ENCODE assay signal across 9 cellular contexts in the genomic region with DNA sequence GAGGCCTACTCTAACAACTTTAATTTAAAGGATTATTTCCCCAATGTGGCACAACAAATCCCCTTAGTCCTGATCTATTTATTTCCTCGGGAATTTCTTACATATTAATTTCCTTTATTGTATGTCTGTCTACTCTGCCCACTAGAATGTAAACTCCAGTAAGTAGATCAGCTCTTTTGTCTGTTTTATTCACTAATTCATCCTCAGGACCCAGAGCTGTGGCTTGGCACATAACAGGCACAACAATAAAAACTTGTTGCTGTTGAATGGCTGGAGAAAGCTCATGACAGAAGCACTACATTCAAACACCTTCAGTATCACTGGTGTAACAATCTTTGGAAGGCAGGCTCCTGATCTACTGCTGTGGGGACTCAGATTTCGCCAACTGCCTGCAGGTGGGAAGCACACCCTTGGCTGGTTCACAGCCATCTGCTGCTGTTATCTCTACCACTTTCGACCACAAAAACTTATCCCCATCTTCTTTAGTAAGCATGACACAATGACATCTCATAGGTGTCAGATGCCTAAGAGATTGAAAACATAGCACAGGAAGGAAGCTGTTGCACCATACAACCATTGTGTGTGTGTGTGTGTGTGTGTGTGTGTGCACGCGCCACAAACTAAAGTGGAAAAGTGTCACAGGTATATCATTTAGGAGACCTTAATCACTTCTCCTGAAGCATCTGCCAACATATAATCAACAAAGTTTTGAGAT.
DNase-seq lines count a peak whose midpoint lies in the region; ATAC-seq and TF ChIP-seq lines count a peak whose summit lies in the region.
"Had no signal": no experiment of that assay in that cellular context is flagged by ENCODE, and none has a peak within 500 bp of the region (broad histone marks: within the 10 kb centered on the region; RNA-seq: fewer than 3 reads in every experiment).

No MANE protein-coding gene starts in this region.

- H3K9me3 ChIP-seq in BLaER1 treated with 17β-estradiol and CSF1 and Interleukin-3, amounts not matched to agents 10 nM and 100 nM (replicated peaks in 1 of 11), result peaks cover 0 to 18% (median 15%) of the 10 kb centered on the region in 11 experiments; a peak in 19 of 22 replicates
- no peaks in the 10 kb centered on the region for H3K9me3 ChIP-seq in OCI-LY3 (ENCODE audit: insufficient read depth, low read length)
- no peaks in the 10 kb centered on the region for H3K9me3 ChIP-seq in effector memory CD4-positive, alpha-beta T cell (ENCODE audit: control insufficient read depth, low read length)

- ATAC-seq in GM19395 (IDR thresholded peaks at IDR 0.05; ENCODE audit: unreplicated experiment), result peak; percentile 73

- peaks cover 18 to 43% (median 34%) of the 10 kb centered on the region in 11 experiments for H3K36me3 ChIP-seq in BLaER1 treated with 17β-estradiol and CSF1 and Interleukin-3, amounts not matched to agents 10 nM and 100 nM
- peaks cover 10% of the 10 kb centered on the region for H3K36me3 ChIP-seq in OCI-LY3 (replicated peaks; ENCODE audit: low read depth, low read length)
- no peaks in the 10 kb centered on the region for H3K36me3 ChIP-seq in effector memory CD4-positive, alpha-beta T cell (ENCODE audit: control insufficient read depth, insufficient read depth, low read length)

- no peak for TF ChIP-seq CTCF in OCI-LY3 (IDR thresholded peaks at IDR 0.05; ENCODE audit: low read depth, low read length)

- DNase-seq in effector memory CD4-positive, alpha-beta T cell, result peak in 2 of 3 donors; percentile 14 to 16
- DNase-seq in NCI-H146 treated with DMSO at 0.1 percent for 48 hours (lab: John Stamatoyannopoulos, UW; ENCODE audit: unreplicated experiment) (no peak), NCI-H1105 treated with DMSO at 0.1 percent for 48 hours (lab: John Stamatoyannopoulos, UW) (no peak), NCI-H510A (lab: John Stamatoyannopoulos, UW) (no peak), NCI-H1417 treated with DMSO at 0.1 percent for 48 hours (lab: John Stamatoyannopoulos, UW) (no peak)
- DNase-seq: NCI-H1092 treated with DMSO at 0.1 percent for 48 hours had no signal

- H3K4me2 ChIP-seq in BLaER1 treated with 17β-estradiol and CSF1 and Interleukin-3, amounts not matched to agents 10 nM and 100 nM, result peak overlapping the region; percentile 46 to 69 (median 56)
- H3K4me2 ChIP-seq in OCI-LY3 (ENCODE audit: low read length), result peak overlapping the region; percentile 64

- H3K9ac ChIP-seq in BLaER1 treated with 17β-estradiol and CSF1 and Interleukin-3, amounts not matched to agents 10 nM and 100 nM, result peak overlapping the region in 7 of 11 experiments; percentile 2 to 59 (median 44); a peak in 9 of 22 replicates
- peak overlapping the region; percentile 36 for H3K9ac ChIP-seq in OCI-LY3 (ENCODE audit: low read length)

- H3K27ac ChIP-seq in BLaER1 treated with 17β-estradiol and CSF1 and Interleukin-3, amounts not matched to agents 10 nM and 100 nM, result peak overlapping the region in 8 of 11 experiments; percentile 35 to 83 (median 68); a peak in 16 of 22 replicates
- H3K27ac ChIP-seq in OCI-LY3 (ENCODE audit: low read length), result peak overlapping the region; percentile 74
- peak overlapping the region; percentile 29 for H3K27ac ChIP-seq in effector memory CD4-positive, alpha-beta T cell (ENCODE audit: insufficient read depth, low read length, poor library complexity, severe bottlenecking)

- no peak overlapping the region for H2AFZ ChIP-seq in OCI-LY3 (ENCODE audit: low read depth, low read length)

- H3K4me1 ChIP-seq in BLaER1 treated with 17β-estradiol and CSF1 and Interleukin-3, amounts not matched to agents 10 nM and 100 nM, result peaks cover 17 to 40% (median 27%) of the 10 kb centered on the region in 10 experiments
- H3K4me1 ChIP-seq in OCI-LY3 (ENCODE audit: low read length), result peaks cover 22% of the 10 kb centered on the region
- peaks cover 16% of the 10 kb centered on the region for H3K4me1 ChIP-seq in effector memory CD4-positive, alpha-beta T cell (ENCODE audit: control insufficient read depth, insufficient read depth, low read length, poor library complexity, severe bottlenecking)

- peaks cover 99% of the 10 kb centered on the region for H3K79me2 ChIP-seq in OCI-LY3 (ENCODE audit: low read length)

- no peaks in the 10 kb centered on the region for H3K27me3 ChIP-seq in BLaER1 treated with 17β-estradiol and CSF1 and Interleukin-3, amounts not matched to agents 10 nM and 100 nM
- no peaks in the 10 kb centered on the region for H3K27me3 ChIP-seq in OCI-LY3 (ENCODE audit: low read depth, low read length)
- H3K27me3 ChIP-seq in effector memory CD4-positive, alpha-beta T cell (replicated peaks; ENCODE audit: control insufficient read depth, insufficient read depth, low read length, poor library complexity, severe bottlenecking), result no peaks in the 10 kb centered on the region

- H3K4me3 ChIP-seq in BLaER1 treated with 17β-estradiol and CSF1 and Interleukin-3, amounts not matched to agents 10 nM and 100 nM, result no peak overlapping the region
- H3K4me3 ChIP-seq in OCI-LY3 (ENCODE audit: low read length), result peak overlapping the region; percentile 33
- H3K4me3 ChIP-seq in effector memory CD4-positive, alpha-beta T cell (ENCODE audit: insufficient read depth, low read depth, low read length, poor library complexity, severe bottlenecking), result no peak overlapping the region

- peaks cover 62 to 100% (median 90%) of the 10 kb centered on the region in 11 experiments for H4K20me1 ChIP-seq in BLaER1 treated with 17β-estradiol and CSF1 and Interleukin-3, amounts not matched to agents 10 nM and 100 nM
- peaks cover 66% of the 10 kb centered on the region for H4K20me1 ChIP-seq in OCI-LY3 (ENCODE audit: insufficient read depth, low read length)

Comparison
In these comparisons a context has a peak if more than half of its experiments do, and no peak if none do; other contexts are left out.
1. DNase-seq: peak in effector memory CD4-positive, alpha-beta T cell (2 of 3); none in NCI-H146 treated with DMSO at 0.1 percent for 48 hours (single experiment), NCI-H1105 treated with DMSO at 0.1 percent for 48 hours (single experiment), NCI-H510A (single experiment) and NCI-H1417 treated with DMSO at 0.1 percent for 48 hours (single experiment).
2. Peak in every context shown above with its lines, with median percentiles within 50 percentile points of each other: H3K27ac ChIP-seq.